Comparison of ENCODE assay signal across 23 cellular contexts in genomic region chr4:73855406-73855805, GRCh38. TPM values are rescaled to one million over a fixed set of nuclear protein-coding genes. Genes with fewer than 3 reads are reported as not detected.
DNase-seq lines count a peak whose midpoint lies in the region; ATAC-seq, FAIRE-seq and TF ChIP-seq lines count a peak whose summit lies in the region.
"Had no signal": no experiment of that assay in that cellular context is flagged by ENCODE, and none has a peak within 500 bp of the region (broad histone marks: within the 10 kb centered on the region; RNA-seq: fewer than 3 reads in every experiment).

No MANE protein-coding gene starts in this region.

- H3K79me2 ChIP-seq in ACC112 (ENCODE audit: control insufficient read depth, insufficient read depth, low read length, unreplicated experiment) (no peaks in the 10 kb centered on the region), endothelial cell of umbilical vein (ENCODE audit: control insufficient read depth, insufficient read depth, low read length) (no peaks in the 10 kb centered on the region)

- H3K9me3 ChIP-seq in endothelial cell of umbilical vein (replicated peaks; ENCODE audit: control insufficient read depth, insufficient read depth, low read length) = no peaks in the 10 kb centered on the region
- H3K9me3 ChIP-seq: BE2C, Caco-2 had no signal

- H3K27me3 ChIP-seq in ACC112 (ENCODE audit: insufficient read depth, low read length) (no peaks in the 10 kb centered on the region), endothelial cell of umbilical vein (ENCODE audit: control insufficient read depth in 2 of 2, insufficient read depth in 2 of 2, low read length in 2 of 2) (no peaks in the 10 kb centered on the region)

- DNase-seq in astrocyte of the spinal cord (ENCODE audit: low read depth, low spot score) (peak; percentile 36), endothelial cell of umbilical vein (ENCODE audit: low read depth, low spot score) (peak; percentile 43), lung microvascular endothelial cell (ENCODE audit: low read depth in 2 of 2) (peak; percentile 60 to 83), anterior cingulate cortex (lab: John Stamatoyannopoulos, UW) (no peak), NCI-H2171 treated with DMSO at 0.1 percent for 48 hours (lab: John Stamatoyannopoulos, UW) (no peak), HuH-7.5 (ENCODE audit: low spot score) (no peak)
- DNase-seq: BE2C; Caco-2; CD4-positive, alpha-beta T cell; DMS153; GDM1; H7; HFFc6; NCI-H1105 treated with DMSO at 0.1 percent for 48 hours; NCI-H1694 treated with DMSO at 0.1 percent for 48 hours; NCI-H2227 treated with DMSO at 0.1 percent for 48 hours had no signal

- no peak for ATAC-seq in HG02798 (IDR thresholded peaks at IDR 0.05; ENCODE audit: poor library complexity, unreplicated experiment)
- ATAC-seq: K562, Panc1, Right ventricle myocardium inferior had no signal

- no peak for TF ChIP-seq POLR2A in endothelial cell of umbilical vein (IDR thresholded peaks at IDR 0.05; ENCODE audit: low read depth, low read length)

- FAIRE-seq in endothelial cell of umbilical vein (lab: Jason Lieb, UNC) = peak; percentile 73
- FAIRE-seq: K562 had no signal

- H2AFZ ChIP-seq in ACC112 (ENCODE audit: low read length, unreplicated experiment) (no peak overlapping the region), endothelial cell of umbilical vein (ENCODE audit: low read depth, low read length) (no peak overlapping the region)

- H3K36me3 ChIP-seq in ACC112 (ENCODE audit: insufficient read depth, low read length) (peaks cover 15% of the 10 kb centered on the region; the same call in 1 of the 2 replicates), endothelial cell of umbilical vein (ENCODE audit: control insufficient read depth in 2 of 2, extremely low read depth in 1 of 2, insufficient read depth in 2 of 2, low read length in 2 of 2) (no peaks in the 10 kb centered on the region)
- H3K36me3 ChIP-seq: BE2C had no signal

- no peak overlapping the region for H3K4me2 ChIP-seq in endothelial cell of umbilical vein (ENCODE audit: insufficient read depth, low read length)

- dilution Hi-C loops in endothelial cell of umbilical vein (cut with MboI; ENCODE audit: extremely low pct_ligation_motif_present, low sequenced_read_pairs) = no loop called here

- peak overlapping the region; percentile 87 for H3K27ac ChIP-seq in ACC112 (ENCODE audit: low read depth, low read length)
- H3K27ac ChIP-seq in endothelial cell of umbilical vein (ENCODE audit: insufficient read depth, low read depth, low read length) = no peak overlapping the region

- intact Hi-C loops in endothelial cell of umbilical vein (cut with micrococcal nuclease) = no loop called here

- H3K4me3 ChIP-seq in ACC112 (ENCODE audit: low read depth, low read length) = no peak overlapping the region
- H3K4me3 ChIP-seq in astrocyte of the spinal cord (ENCODE audit: low read depth, low read length) = no peak overlapping the region
- H3K4me3 ChIP-seq in endothelial cell of umbilical vein (replicated peaks in 1 of 3; ENCODE audit: insufficient read depth in 1 of 3, low read depth in 1 of 3, low read length in 3 of 3) = no peak overlapping the region
- H3K4me3 ChIP-seq: K562 had no signal

- H3K9me1 ChIP-seq in endothelial cell of umbilical vein (replicated peaks; ENCODE audit: control insufficient read depth, extremely low read depth, insufficient read depth, low read length) = no peaks in the 10 kb centered on the region

- H3K9ac ChIP-seq in endothelial cell of umbilical vein (replicated peaks; ENCODE audit: extremely low read depth, insufficient read depth, low read length) = no peak overlapping the region

- TF ChIP-seq CTCF in astrocyte of the spinal cord (IDR thresholded peaks at IDR 0.05; ENCODE audit: low read depth, low read length) = no peak
- no peak for TF ChIP-seq CTCF in endothelial cell of umbilical vein (IDR thresholded peaks at IDR 0.05; ENCODE audit: extremely low read depth in 1 of 2, insufficient read depth in 1 of 2, low read depth in 1 of 2, low read length in 2 of 2)

- peaks cover 24% of the 10 kb centered on the region for H3K4me1 ChIP-seq in ACC112 (ENCODE audit: control insufficient read depth, insufficient read depth, low read length, unreplicated experiment)
- peaks cover 11% of the 10 kb centered on the region for H3K4me1 ChIP-seq in endothelial cell of umbilical vein (ENCODE audit: control insufficient read depth, extremely low read depth, insufficient read depth, low read length)
- H3K4me1 ChIP-seq: BE2C, Caco-2 had no signal

- POLR2A ChIA-PET in endothelial cell of umbilical vein (lab: Charles Lee) = no interaction called here

- no TSS peak for BruUV-seq in endothelial cell of umbilical vein (replicated peaks; lab: Mats Ljungman, UMichigan)

- H4K20me1 ChIP-seq in endothelial cell of umbilical vein (replicated peaks; ENCODE audit: control insufficient read depth, extremely low read depth, insufficient read depth, low read length) = no peaks in the 10 kb centered on the region

- in situ Hi-C loops in astrocyte of the spinal cord (cut with HindIII; ENCODE audit: low sequenced_read_pairs) = no loop called here

- CTCF ChIA-PET in endothelial cell of umbilical vein (lab: Charles Lee) = interaction anchor here (0.8 to 1.7 kb wide), 5 partner anchors 9 to 126 kb away, joined by 3 to 6 read pairs (median 3); partner anchors contain the start of gene CXCL1

TF ChIP-seq in endothelial cell of umbilical vein, 7 proteins besides CTCF, POLR2A, EP300 and RAD21:
- TF ChIP-seq FOS (IDR thresholded peaks at IDR 0.05; ENCODE audit: borderline replicate concordance, insufficient read depth, low read length) = no peak
- TF ChIP-seq EZH2 (IDR thresholded peaks at IDR 0.05; ENCODE audit: borderline replicate concordance, low read depth, low read length, severe bottlenecking) = no peak
- TF ChIP-seq GATA2 (IDR thresholded peaks at IDR 0.05; ENCODE audit: insufficient read depth, insufficient read length, low read depth, low read length) = no peak
- TF ChIP-seq MAX (IDR thresholded peaks at IDR 0.05; ENCODE audit: insufficient read depth, insufficient read length) = no peak
- no peak for TF ChIP-seq POLR2AphosphoS5 (IDR thresholded peaks at IDR 0.05; ENCODE audit: insufficient read depth, low read depth, low read length)
- TF ChIP-seq JUN (IDR thresholded peaks at IDR 0.05; ENCODE audit: borderline replicate concordance, insufficient read depth, insufficient read length, low read depth) = no peak
- no peak for TF ChIP-seq MYC (IDR thresholded peaks at IDR 0.05; ENCODE audit: low read depth, low read length)

RNA-seq across cellular contexts. Expression of gene PF4V1, which starts 2.3 kb away (rescaled TPM):
- not detected in 2 replicates for total RNA-seq in endothelial cell of umbilical vein
- polyA plus RNA-seq in endothelial cell of umbilical vein = not detected in 2 replicates
- 0.31 TPM in 1 of 2 replicates, not detected in the other for polyA plus RNA-seq in endothelial cell of umbilical vein (2011; cell fraction: cytosol; rRNA removed)
- polyA plus RNA-seq in endothelial cell of umbilical vein (2011; cell fraction: nucleus; rRNA removed) = not detected in 2 replicates
- not detected in 2 replicates for polyA plus RNA-seq in endothelial cell of umbilical vein (2012)
- polyA minus RNA-seq in endothelial cell of umbilical vein = not detected in 2 replicates
- not detected for polyA minus RNA-seq in endothelial cell of umbilical vein (2011; cell fraction: cytosol; rRNA and poly(A)+ RNA removed)
- polyA minus RNA-seq in endothelial cell of umbilical vein (2011; cell fraction: nucleus; rRNA and poly(A)+ RNA removed) = not detected in 2 replicates
- not detected in 2 replicates for total RNA-seq in lung microvascular endothelial cell
- total RNA-seq: A172; Caco-2; CD4-positive, alpha-beta T cell; Daoy; H7; HFFc6; K562; Right ventricle myocardium inferior had no signal
- polyA plus RNA-seq: K562 had no signal

RNA-seq across cellular contexts. Expression of gene CXCL1, which starts 13.8 kb away (rescaled TPM):
- total RNA-seq in endothelial cell of umbilical vein (9.0 and 20.0 TPM in 2 replicates), lung microvascular endothelial cell (10.5 and 36.3 TPM in 2 replicates)
- 26.7 and 36.0 TPM in 2 replicates for polyA plus RNA-seq in endothelial cell of umbilical vein
- polyA plus RNA-seq in endothelial cell of umbilical vein (2011; cell fraction: cytosol; rRNA removed) = 44.6 and 62.9 TPM in 2 replicates
- polyA plus RNA-seq in endothelial cell of umbilical vein (2011; cell fraction: nucleus; rRNA removed) = 23.8 and 27.9 TPM in 2 replicates
- 44.9 and 91.9 TPM in 2 replicates for polyA plus RNA-seq in endothelial cell of umbilical vein (2012)
- 2.7 and 5.6 TPM in 2 replicates for polyA minus RNA-seq in endothelial cell of umbilical vein
- polyA minus RNA-seq in endothelial cell of umbilical vein (2011; cell fraction: cytosol; rRNA and poly(A)+ RNA removed) = not detected
- 4.0 and 6.7 TPM in 2 replicates for polyA minus RNA-seq in endothelial cell of umbilical vein (2011; cell fraction: nucleus; rRNA and poly(A)+ RNA removed)
- total RNA-seq: A172; Caco-2; CD4-positive, alpha-beta T cell; H7 had no signal

RNA-seq across cellular contexts. Expression of gene CXCL6, which starts 18.9 kb away (rescaled TPM):
- total RNA-seq in endothelial cell of umbilical vein (0.25 and 1.2 TPM in 2 replicates), lung microvascular endothelial cell (0.22 and 0.40 TPM in 2 replicates)
- polyA plus RNA-seq in endothelial cell of umbilical vein = 0.78 and 0.81 TPM in 2 replicates
- polyA plus RNA-seq in endothelial cell of umbilical vein (2011; cell fraction: cytosol; rRNA removed) = 0.59 and 1.0 TPM in 2 replicates
- polyA plus RNA-seq in endothelial cell of umbilical vein (2011; cell fraction: nucleus; rRNA removed) = 0.32 and 0.43 TPM in 2 replicates
- polyA plus RNA-seq in endothelial cell of umbilical vein (2012) = 3.5 and 4.3 TPM in 2 replicates
- 0.19 TPM in 1 of 2 replicates, not detected in the other for polyA minus RNA-seq in endothelial cell of umbilical vein
- not detected for polyA minus RNA-seq in endothelial cell of umbilical vein (2011; cell fraction: cytosol; rRNA and poly(A)+ RNA removed)
- not detected in 2 replicates for polyA minus RNA-seq in endothelial cell of umbilical vein (2011; cell fraction: nucleus; rRNA and poly(A)+ RNA removed)
- total RNA-seq: A172; Caco-2; CD4-positive, alpha-beta T cell; K562 had no signal
- polyA plus RNA-seq: K562 had no signal

Comparison
In these comparisons a context has a peak if more than half of its experiments do, and no peak if none do; other contexts are left out.
1. DNase-seq: peak in astrocyte of the spinal cord (single experiment), endothelial cell of umbilical vein (single experiment) and lung microvascular endothelial cell (2 of 2); none in anterior cingulate cortex (0 of 58), NCI-H2171 treated with DMSO at 0.1 percent for 48 hours (single experiment) and HuH-7.5 (single experiment).